In the genomic region with DNA sequence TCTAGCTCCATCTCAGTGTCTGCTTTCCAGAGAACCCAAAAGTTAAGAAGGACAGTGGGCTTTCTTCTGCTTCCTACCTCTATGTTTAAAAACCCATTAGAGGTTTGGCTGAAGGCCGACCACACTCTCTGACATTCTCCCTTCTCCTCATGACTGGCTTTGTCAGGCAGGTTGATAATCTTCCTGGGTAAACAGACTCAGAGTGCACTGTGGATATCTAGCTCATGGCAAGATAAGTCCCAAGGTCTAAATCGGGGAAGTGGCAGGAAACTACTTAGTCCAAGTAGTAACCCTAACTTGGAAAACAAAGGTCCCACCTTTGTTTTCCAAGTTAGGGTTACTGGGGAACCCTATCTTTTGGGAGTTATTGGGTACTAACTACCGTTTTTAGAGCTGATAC, we compare ENCODE assay signal across 8 cellular contexts.
"Had no signal": no experiment of that assay in that cellular context is flagged by ENCODE, and none has a peak within 500 bp of the region (broad histone marks: within the 10 kb centered on the region; RNA-seq: fewer than 3 reads in every experiment).

No MANE protein-coding gene starts in this region.

- H3K4me2 ChIP-seq: GM23338 had no signal

- H3K4me1 ChIP-seq: HAP-1 had no signal

- DNase-seq: H7, HFFc6, IMR-90 had no signal

- H2AFZ ChIP-seq: GM23338 had no signal

- H3K36me3 ChIP-seq: HAP-1 had no signal

- ATAC-seq: GM23338, HCT116, K562 had no signal

- FAIRE-seq: HTR-8/SVneo, K562 had no signal

- H3K9me3 ChIP-seq: HAP-1 had no signal

- H3K4me3 ChIP-seq: GM23338, HAP-1, K562 had no signal
